ENCODE assay signal across 7 cellular contexts in genomic region chr17:41548844-41549595, GRCh38. TPM values are rescaled to one million over a fixed set of nuclear protein-coding genes. Genes with fewer than 3 reads are reported as not detected.
A peak's percentile ranks its signal among the peaks of the same experiment; 100 is the strongest.
DNase-seq lines count a peak whose midpoint lies in the region; ATAC-seq, FAIRE-seq and TF ChIP-seq lines count a peak whose summit lies in the region.

No MANE protein-coding gene starts in this region.

- H3K36me3 Mint-ChIP-seq in nephron (ENCODE audit: low read depth), result no peaks in the 10 kb centered on the region
- H3K36me3 Mint-ChIP-seq in stimulated activated naive B cell treated with anti-CD40 and anti-IgM and Interleukin-4, amounts not matched to agents 10 μg/mL and 1 μg/mL and 100 μg/mL, for 72 hours, result peaks cover 6 to 10% of the 10 kb centered on the region in 2 donors

- peak overlapping the region; percentile 89 to 95 (median 93) for H3K27ac Mint-ChIP-seq in nephron
- H3K27ac Mint-ChIP-seq in stimulated activated naive B cell treated with anti-CD40 and anti-IgM and Interleukin-4, amounts not matched to agents 10 μg/mL and 1 μg/mL and 100 μg/mL, for 72 hours, result no peak overlapping the region

- H3K27me3 ChIP-seq in RWPE2 (ENCODE audit: insufficient read depth, poor library complexity, severe bottlenecking), result no peaks in the 10 kb centered on the region

- DNase-seq in GM12892 (ENCODE audit: insufficient read length) (peak; percentile 75), Kasumi-1 (lab: John Stamatoyannopoulos, UW) (peak; percentile 74 to 86), RWPE2 (ENCODE audit: low spot score) (peak; percentile 86), fibroblast of the conjunctiva (ENCODE audit: low read depth) (peak; percentile 68)
- peak; percentile 77 for DNase-seq in activated effector memory CD4-positive, alpha-beta T cell treated with Interleukin-2 at 50 U/mL for 16 hours
- DNase-seq in stimulated activated naive B cell treated with anti-CD40 and anti-IgM and Interleukin-4, amounts not matched to agents 10 μg/mL and 1 μg/mL and 100 μg/mL, for 72 hours, result peak; percentile 72

- TF ChIP-seq CTCF in RWPE2 (IDR thresholded peaks at IDR 0.05; ENCODE audit: poor library complexity, severe bottlenecking) (peak; percentile 97), nephron (IDR thresholded peaks at IDR 0.05; ENCODE audit: unreplicated experiment in 3 of 3) (peak; percentile 90 to 98 (median 94))

- peaks cover 25% of the 10 kb centered on the region for H3K4me1 ChIP-seq in RWPE2 (ENCODE audit: insufficient read depth, poor library complexity, severe bottlenecking)

- no peaks in the 10 kb centered on the region for H3K9me3 Mint-ChIP-seq in nephron
- H3K9me3 Mint-ChIP-seq in stimulated activated naive B cell treated with anti-CD40 and anti-IgM and Interleukin-4, amounts not matched to agents 10 μg/mL and 1 μg/mL and 100 μg/mL, for 72 hours, result peaks cover 10 to 11% of the 10 kb centered on the region in 2 donors

- H3K9me3 ChIP-seq in RWPE2 (ENCODE audit: severe bottlenecking), result no peaks in the 10 kb centered on the region

- H3K4me3 ChIP-seq in RWPE2 (ENCODE audit: severe bottlenecking), result no peak overlapping the region

- TF ChIP-seq POLR2A in GM12892 (IDR thresholded peaks at IDR 0.05; ENCODE audit: low read depth, low read length), result no peak

- peak; percentile 60 for ATAC-seq in RWPE2 (ENCODE audit: low read depth)
- peak; percentile 89 to 91 for ATAC-seq in stimulated activated naive B cell treated with anti-CD40 and anti-IgM and Interleukin-4, amounts not matched to agents 10 μg/mL and 1 μg/mL and 100 μg/mL, for 72 hours (replicated peaks)

- H3K27me3 Mint-ChIP-seq in nephron (ENCODE audit: low read depth), result peaks cover 19% of the 10 kb centered on the region
- H3K27me3 Mint-ChIP-seq in stimulated activated naive B cell treated with anti-CD40 and anti-IgM and Interleukin-4, amounts not matched to agents 10 μg/mL and 1 μg/mL and 100 μg/mL, for 72 hours, result peaks cover 49 to 62% of the 10 kb centered on the region in 2 donors

- H3K4me1 Mint-ChIP-seq in nephron, result peaks cover 37% of the 10 kb centered on the region
- peaks cover 20 to 24% of the 10 kb centered on the region in 2 donors for H3K4me1 Mint-ChIP-seq in stimulated activated naive B cell treated with anti-CD40 and anti-IgM and Interleukin-4, amounts not matched to agents 10 μg/mL and 1 μg/mL and 100 μg/mL, for 72 hours

- H3K4me3 Mint-ChIP-seq in nephron, result peak overlapping the region; percentile 13 to 51 (median 50)
- H3K4me3 Mint-ChIP-seq in stimulated activated naive B cell treated with anti-CD40 and anti-IgM and Interleukin-4, amounts not matched to agents 10 μg/mL and 1 μg/mL and 100 μg/mL, for 72 hours, result peak overlapping the region; percentile 68 to 73

- no peaks in the 10 kb centered on the region for H3K36me3 ChIP-seq in RWPE2 (ENCODE audit: low read depth)

- peak overlapping the region; percentile 74 for H3K27ac ChIP-seq in RWPE2 (ENCODE audit: poor library complexity, severe bottlenecking)

- FAIRE-seq in GM12892 (lab: Jason Lieb, UNC), result peak; percentile 56

RNA-seq across cellular contexts. Expression of gene KRT19, which starts 20.9 kb away (rescaled TPM):
- not detected for polyA plus RNA-seq in GM12892 (2012; ENCODE audit: missing spikeins)

RNA-seq across cellular contexts. Expression of gene KRT9, which starts 22.8 kb away (rescaled TPM):
- not detected for polyA plus RNA-seq in GM12892 (2012; ENCODE audit: missing spikeins)

RNA-seq across cellular contexts. Expression of gene KRT15, which starts 30.3 kb away (rescaled TPM):
- not detected for polyA plus RNA-seq in GM12892 (2012; ENCODE audit: missing spikeins)

RNA-seq across cellular contexts. Expression of gene KRT14, which starts 37.7 kb away (rescaled TPM):
- not detected for polyA plus RNA-seq in GM12892 (2012; ENCODE audit: missing spikeins)

RNA-seq across cellular contexts. Expression of gene KRT13, which starts 43.6 kb away (rescaled TPM):
- polyA plus RNA-seq in GM12892 (2012; ENCODE audit: missing spikeins), result not detected
